In genomic region chr18:37654711-37655369, GRCh38 we compare ENCODE assay signal across 27 cellular contexts.
"Had no signal": no experiment of that assay in that cellular context is flagged by ENCODE, and none has a peak within 500 bp of the region (broad histone marks: within the 10 kb centered on the region; RNA-seq: fewer than 3 reads in every experiment).

No MANE protein-coding gene starts in this region.

- H3K4me1 Mint-ChIP-seq: activated CD4-positive, alpha-beta memory T cell treated with anti-CD3 and anti-CD28 coated beads, Interleukin-2, amount 10 ng/mL, durations not matched to agents 7 days and 5 days; activated CD4-positive, alpha-beta T cell treated with anti-CD3 and anti-CD28 coated beads, Interleukin-2, amount 10 ng/mL, durations not matched to agents 7 days and 5 days; activated naive CD4-positive, alpha-beta T cell treated with anti-CD3 and anti-CD28 coated beads, Interleukin-2, amount 10 ng/mL, durations not matched to agents 7 days and 5 days; activated naive CD8-positive, alpha-beta T cell treated with anti-CD3 and anti-CD28 coated beads, Interleukin-2, amount 10 ng/mL, durations not matched to agents 7 days and 5 days had no signal

- H3K4me2 ChIP-seq: hepatocyte had no signal

- H3K4me3 Mint-ChIP-seq: activated CD4-positive, alpha-beta memory T cell treated with anti-CD3 and anti-CD28 coated beads, Interleukin-2, amount 10 ng/mL, durations not matched to agents 7 days and 5 days; activated CD4-positive, alpha-beta T cell treated with anti-CD3 and anti-CD28 coated beads, Interleukin-2, amount 10 ng/mL, durations not matched to agents 7 days and 5 days; activated naive CD4-positive, alpha-beta T cell treated with anti-CD3 and anti-CD28 coated beads, Interleukin-2, amount 10 ng/mL, durations not matched to agents 7 days and 5 days; activated naive CD8-positive, alpha-beta T cell treated with anti-CD3 and anti-CD28 coated beads, Interleukin-2, amount 10 ng/mL, durations not matched to agents 7 days and 5 days; activated T-cell treated with anti-CD3 and anti-CD28 coated beads, Interleukin-2, amount 50 U/mL, for 24 hours; natural killer cell treated with Interleukin-12 subunit alpha and Interleukin-12 subunit beta and Interleukin-15 and Interleukin-18, amount 100 ng/mL, for 72 hours had no signal

- H3K9me3 Mint-ChIP-seq: activated CD4-positive, alpha-beta memory T cell treated with anti-CD3 and anti-CD28 coated beads, Interleukin-2, amount 10 ng/mL, durations not matched to agents 7 days and 5 days; activated CD4-positive, alpha-beta T cell treated with anti-CD3 and anti-CD28 coated beads, Interleukin-2, amount 10 ng/mL, durations not matched to agents 7 days and 5 days; activated naive CD8-positive, alpha-beta T cell treated with anti-CD3 and anti-CD28 coated beads, Interleukin-2, amount 10 ng/mL, durations not matched to agents 7 days and 5 days had no signal

- H3K4me1 ChIP-seq: ascending aorta, gastrocnemius medialis, lower lobe of right lung, right lobe of liver, uterus had no signal

- ATAC-seq: activated CD4-positive, CD25-positive, alpha-beta regulatory T cell treated with anti-CD3 and anti-CD28 coated beads, Interleukin-2, amount 50 U/mL, for 24 hours; gastrocnemius medialis; lower lobe of right lung; mucosa of descending colon; natural killer cell treated with Interleukin-12 subunit alpha and Interleukin-12 subunit beta and Interleukin-15 and Interleukin-18, amount 100 ng/mL, for 72 hours; right lobe of liver; stimulated activated naive CD8-positive, alpha-beta T cell treated with anti-CD3 and anti-CD28 coated beads, Interleukin-15, Interleukin-2, amounts not matched to agents 100 U/mL and 50 U/mL, for 24 hours had no signal

- H3K4me3 ChIP-seq: ascending aorta, coronary artery, gastrocnemius medialis, hepatocyte, lower lobe of right lung, mucosa of descending colon, right lobe of liver, testis, uterus had no signal

- H3K27me3 Mint-ChIP-seq: activated CD4-positive, alpha-beta memory T cell treated with anti-CD3 and anti-CD28 coated beads, Interleukin-2, amount 10 ng/mL, durations not matched to agents 7 days and 5 days; activated CD4-positive, alpha-beta T cell treated with anti-CD3 and anti-CD28 coated beads, Interleukin-2, amount 10 ng/mL, durations not matched to agents 7 days and 5 days; activated naive CD4-positive, alpha-beta T cell treated with anti-CD3 and anti-CD28 coated beads, Interleukin-2, amount 10 ng/mL, durations not matched to agents 7 days and 5 days; activated T-cell treated with anti-CD3 and anti-CD28 coated beads, Interleukin-2, amount 50 U/mL, for 24 hours; natural killer cell treated with Interleukin-12 subunit alpha and Interleukin-12 subunit beta and Interleukin-15 and Interleukin-18, amount 100 ng/mL, for 72 hours had no signal

- H3K27me3 ChIP-seq: ascending aorta, brain microvascular endothelial cell, gastrocnemius medialis, hepatocyte, right lobe of liver, testis, uterus had no signal

- FAIRE-seq: kidney had no signal

- H3K79me2 ChIP-seq: hepatocyte had no signal

- H3K9me3 ChIP-seq: ascending aorta, gastrocnemius medialis, lower lobe of right lung, mucosa of descending colon, right lobe of liver, testis, uterus had no signal

- H2AFZ ChIP-seq: hepatocyte had no signal

- H3K27ac Mint-ChIP-seq: activated CD4-positive, alpha-beta memory T cell treated with anti-CD3 and anti-CD28 coated beads, Interleukin-2, amount 10 ng/mL, durations not matched to agents 7 days and 5 days; activated CD4-positive, alpha-beta T cell treated with anti-CD3 and anti-CD28 coated beads, Interleukin-2, amount 10 ng/mL, durations not matched to agents 7 days and 5 days; activated naive CD4-positive, alpha-beta T cell treated with anti-CD3 and anti-CD28 coated beads, Interleukin-2, amount 10 ng/mL, durations not matched to agents 7 days and 5 days; activated naive CD8-positive, alpha-beta T cell treated with anti-CD3 and anti-CD28 coated beads, Interleukin-2, amount 10 ng/mL, durations not matched to agents 7 days and 5 days; activated T-cell treated with anti-CD3 and anti-CD28 coated beads, Interleukin-2, amount 50 U/mL, for 24 hours; natural killer cell treated with Interleukin-12 subunit alpha and Interleukin-12 subunit beta and Interleukin-15 and Interleukin-18, amount 100 ng/mL, for 72 hours had no signal

- H3K27ac ChIP-seq: ascending aorta, brain microvascular endothelial cell, coronary artery, gastrocnemius medialis, hepatocyte, lower lobe of right lung, right lobe of liver, testis, uterus, VCaP had no signal

- DNase-seq: activated CD4-positive, alpha-beta memory T cell treated with anti-CD3 and anti-CD28 coated beads, Interleukin-2, amount 10 ng/mL, durations not matched to agents 7 days and 5 days; activated CD4-positive, alpha-beta T cell treated with anti-CD3 and anti-CD28 coated beads, Interleukin-2, amount 10 ng/mL, durations not matched to agents 7 days and 5 days; activated CD8-positive, alpha-beta memory T cell treated with anti-CD3 and anti-CD28 coated beads, Interleukin-2, amount 50 U/mL, for 48 hours; activated gamma-delta T cell; activated naive CD4-positive, alpha-beta T cell treated with anti-CD3 and anti-CD28 coated beads, Interleukin-2, amount 10 ng/mL, durations not matched to agents 7 days and 5 days; activated naive CD8-positive, alpha-beta T cell treated with anti-CD3 and anti-CD28 coated beads, Interleukin-2, amount 10 ng/mL, durations not matched to agents 7 days and 5 days; activated T-cell treated with anti-CD3 and anti-CD28 coated beads, Interleukin-2, amount 50 U/mL, for 24 hours; brain microvascular endothelial cell; gastrocnemius medialis; kidney; lower lobe of right lung; mesenchymal stem cell; mucosa of descending colon; posterior cingulate gyrus; right lobe of liver; stimulated activated CD4-positive, alpha-beta T cell treated with anti-CD3 and anti-CD28 coated beads, Interleukin-12 subunit alpha, Interleukin-12 subunit beta, amount 100 ng/mL, for 4 hours; stimulated activated CD4-positive, alpha-beta T cell treated with anti-CD3 and anti-CD28 coated beads, Interleukin-4, amount 100 ng/mL, for 1 hour; stimulated activated naive CD8-positive, alpha-beta T cell treated with anti-CD3 and anti-CD28 coated beads, Interleukin-15, Interleukin-2, amounts not matched to agents 100 U/mL and 50 U/mL, for 24 hours; testis; trophoblast cell; uterus had no signal

- H3K36me3 ChIP-seq: ascending aorta, brain microvascular endothelial cell, gastrocnemius medialis, lower lobe of right lung, right lobe of liver, uterus had no signal

- H3K36me3 Mint-ChIP-seq: activated naive CD4-positive, alpha-beta T cell treated with anti-CD3 and anti-CD28 coated beads, Interleukin-2, amount 10 ng/mL, durations not matched to agents 7 days and 5 days; activated naive CD8-positive, alpha-beta T cell treated with anti-CD3 and anti-CD28 coated beads, Interleukin-2, amount 10 ng/mL, durations not matched to agents 7 days and 5 days; natural killer cell treated with Interleukin-12 subunit alpha and Interleukin-12 subunit beta and Interleukin-15 and Interleukin-18, amount 100 ng/mL, for 72 hours had no signal
